10 cellular contexts compared by ENCODE assay signal in the genomic region with DNA sequence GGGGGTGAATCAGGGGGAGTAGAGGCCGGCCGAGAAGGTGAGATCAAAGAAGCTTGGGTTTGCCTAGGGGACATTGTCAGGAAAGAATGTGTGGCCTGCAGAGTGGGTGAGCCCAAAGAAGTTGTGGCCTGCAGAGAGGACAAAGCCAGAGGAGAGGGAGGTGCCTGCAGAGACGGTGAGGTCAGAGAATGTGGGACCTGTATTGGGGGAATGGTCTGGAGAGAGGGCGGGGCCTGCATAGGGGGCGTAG. TPM values are rescaled to one million over a fixed set of nuclear protein-coding genes. Genes with fewer than 3 reads are reported as not detected.
DNase-seq lines count a peak whose midpoint lies in the region; ATAC-seq, FAIRE-seq and TF ChIP-seq lines count a peak whose summit lies in the region.
"Had no signal": no experiment of that assay in that cellular context is flagged by ENCODE, and none has a peak within 500 bp of the region (broad histone marks: within the 10 kb centered on the region; RNA-seq: fewer than 3 reads in every experiment).

No MANE protein-coding gene starts in this region.

- no peak for FAIRE-seq in RCC 7860 (lab: Jason Lieb, UNC)

- H3K79me2 ChIP-seq in DOHH2 (ENCODE audit: control insufficient read depth, low read length) (no peaks in the 10 kb centered on the region), mammary epithelial cell (ENCODE audit: insufficient read depth, low read length) (no peaks in the 10 kb centered on the region)

- peak overlapping the region; percentile 93 for H2AFZ ChIP-seq in mammary epithelial cell (ENCODE audit: low read depth, low read length)

- H4K20me1 ChIP-seq in DOHH2 (ENCODE audit: control insufficient read depth, insufficient read depth, low read depth, low read length): no peaks in the 10 kb centered on the region
- H4K20me1 ChIP-seq in mammary epithelial cell (ENCODE audit: insufficient read depth, low read length): peaks cover 2% of the 10 kb centered on the region

- peak overlapping the region in 1 of 2 donors; percentile 13 for H3K27ac Mint-ChIP-seq in natural killer cell treated with Interleukin-12 subunit alpha and Interleukin-12 subunit beta and Interleukin-15 and Interleukin-18, amount 100 ng/mL, for 72 hours

- H3K9ac ChIP-seq in mammary epithelial cell (ENCODE audit: insufficient read depth, low read length): no peak overlapping the region

- no peaks in the 10 kb centered on the region for H3K9me3 Mint-ChIP-seq in natural killer cell treated with Interleukin-12 subunit alpha and Interleukin-12 subunit beta and Interleukin-15 and Interleukin-18, amount 100 ng/mL, for 72 hours

- WGBS in mammary epithelial cell (ENCODE audit: low coverage, missing lambda C conversion rate): 0% methylated on average over 3 of the region's 5 CpGs

- H3K9me2 ChIP-seq in DOHH2 (replicated peaks; ENCODE audit: control insufficient read depth, low read length): no peaks in the 10 kb centered on the region

- peak overlapping the region; percentile 64 for H3K4me2 ChIP-seq in DOHH2 (ENCODE audit: low read length)
- H3K4me2 ChIP-seq in mammary epithelial cell (ENCODE audit: insufficient read depth, low read depth, low read length): no peak overlapping the region

- DNase-seq in Kasumi-1 (lab: John Stamatoyannopoulos, UW): peak; percentile 72 to 79
- no peak for DNase-seq in mammary epithelial cell
- no peak for DNase-seq in natural killer cell treated with Interleukin-12 subunit alpha and Interleukin-12 subunit beta and Interleukin-15 and Interleukin-18, amount 100 ng/mL, for 72 hours (ENCODE audit: low spot score)
- no peak for DNase-seq in NCI-H2107 treated with DMSO at 0.1 percent for 48 hours (lab: John Stamatoyannopoulos, UW; ENCODE audit: unreplicated experiment)
- no peak for DNase-seq in RCC 7860 (ENCODE audit: low spot score)
- DNase-seq: activated CD4-positive, CD25-positive, alpha-beta regulatory T cell had no signal

- H3K4me3 Mint-ChIP-seq in natural killer cell treated with Interleukin-12 subunit alpha and Interleukin-12 subunit beta and Interleukin-15 and Interleukin-18, amount 100 ng/mL, for 72 hours: peak overlapping the region; percentile 65

- H3K4me1 ChIP-seq in DOHH2 (ENCODE audit: control insufficient read depth, low read length) (peaks cover 47% of the 10 kb centered on the region), mammary epithelial cell (ENCODE audit: insufficient read depth, low read length) (peaks cover 40% of the 10 kb centered on the region)

- intact Hi-C loops in mammary epithelial cell (cut with micrococcal nuclease): loop anchor here (1.0 kb wide), 1 partner anchor 49 kb away; a partner anchor contains a TSS

- BruUV-seq in mammary epithelial cell (replicated peaks; lab: Mats Ljungman, UMichigan): no TSS peak

- no peak for ATAC-seq in natural killer cell treated with Interleukin-12 subunit alpha and Interleukin-12 subunit beta and Interleukin-15 and Interleukin-18, amount 100 ng/mL, for 72 hours
- no peak for ATAC-seq in GM18873 (IDR thresholded peaks at IDR 0.05; ENCODE audit: low FRiP score, unreplicated experiment)
- no peak for ATAC-seq in HG03378 (IDR thresholded peaks at IDR 0.05; ENCODE audit: unreplicated experiment)

- peaks cover 9% of the 10 kb centered on the region for H3F3A ChIP-seq in DOHH2 (ENCODE audit: control insufficient read depth, insufficient read depth)

- H3K4me3 ChIP-seq in DOHH2 (ENCODE audit: low read length) (no peak overlapping the region), mammary epithelial cell (replicated peaks in 1 of 3; ENCODE audit: insufficient read depth in 1 of 3, low read depth in 2 of 3, low read length in 3 of 3) (no peak overlapping the region)
- H3K4me3 ChIP-seq: lung had no signal

- dilution Hi-C loops in mammary epithelial cell (cut with HindIII; ENCODE audit: low sequenced_read_pairs): no loop called here

- H3K36me3 ChIP-seq in DOHH2 (ENCODE audit: control insufficient read depth, low read length): no peaks in the 10 kb centered on the region
- no peaks in the 10 kb centered on the region for H3K36me3 ChIP-seq in mammary epithelial cell (ENCODE audit: insufficient read depth, low read length)

- peaks cover 13 to 29% of the 10 kb centered on the region in 2 donors for H3K4me1 Mint-ChIP-seq in natural killer cell treated with Interleukin-12 subunit alpha and Interleukin-12 subunit beta and Interleukin-15 and Interleukin-18, amount 100 ng/mL, for 72 hours (ENCODE audit: low read depth in 2 of 2)

- H3K27me3 Mint-ChIP-seq in natural killer cell treated with Interleukin-12 subunit alpha and Interleukin-12 subunit beta and Interleukin-15 and Interleukin-18, amount 100 ng/mL, for 72 hours: peaks cover 12% of the 10 kb centered on the region in 2 donors

- H3K9me3 ChIP-seq in DOHH2 (ENCODE audit: control insufficient read depth, insufficient read depth, low read length) (no peaks in the 10 kb centered on the region; the same call in 1 of the 2 replicates), mammary epithelial cell (replicated peaks; ENCODE audit: insufficient read depth, low read length) (no peaks in the 10 kb centered on the region)

- in situ Hi-C loops in mammary epithelial cell (cut with MboI; ENCODE audit: low sequenced_read_pairs in 2 of 2): no loop called here

- CTCF ChIA-PET in mammary epithelial cell (lab: Charles Lee; ENCODE audit: low non-redundant PET): interaction anchor here (0.6 kb wide), 1 partner anchor 1779 kb away, joined by 3 read pairs; no protein-coding TSS in a partner anchor

- H3K27me3 ChIP-seq in DOHH2 (ENCODE audit: control insufficient read depth, low read length): peaks cover 20% of the 10 kb centered on the region
- H3K27me3 ChIP-seq in mammary epithelial cell (ENCODE audit: insufficient read depth, low read length): peaks cover 17% of the 10 kb centered on the region

- H3K36me3 Mint-ChIP-seq in natural killer cell treated with Interleukin-12 subunit alpha and Interleukin-12 subunit beta and Interleukin-15 and Interleukin-18, amount 100 ng/mL, for 72 hours: peaks cover 7% of the 10 kb centered on the region

- TF ChIP-seq CTCF in DOHH2 (IDR thresholded peaks at IDR 0.05; ENCODE audit: low read depth, low read length, poor library complexity, severe bottlenecking) (no peak), mammary epithelial cell (conservative IDR thresholded peaks at IDR 0.05 in 1 of 2, IDR thresholded peaks at IDR 0.05 in 1 of 2; ENCODE audit: extremely low read depth in 1 of 2, insufficient read depth in 1 of 2, low read depth in 1 of 2, low read length in 2 of 2) (no peak)

- H3K27ac ChIP-seq in DOHH2 (ENCODE audit: low read depth, low read length) (no peak overlapping the region), mammary epithelial cell (ENCODE audit: insufficient read depth, low read depth, low read length) (no peak overlapping the region)

RNA-seq across cellular contexts. Expression of a gene that starts 3.0 kb away (rescaled TPM):
- under 1 TPM; under 0.01 to 0.12 TPM for total RNA-seq in mammary epithelial cell
- 0.01 TPM for polyA plus RNA-seq in mammary epithelial cell
- polyA minus RNA-seq in mammary epithelial cell: not detected
- total RNA-seq in natural killer cell treated with Interleukin-12 subunit alpha and Interleukin-12 subunit beta and Interleukin-15 and Interleukin-18, amount 100 ng/mL, for 72 hours: not detected

RNA-seq across cellular contexts. Expression of a gene that starts 17.1 kb away (rescaled TPM):
- 10 to 100 TPM in 1 of 2 donors, 1 to 10 TPM in 1; 8.5 to 14.2 TPM for total RNA-seq in mammary epithelial cell
- polyA plus RNA-seq in mammary epithelial cell: 6.5 TPM
- 11.8 TPM for polyA minus RNA-seq in mammary epithelial cell
- total RNA-seq in natural killer cell treated with Interleukin-12 subunit alpha and Interleukin-12 subunit beta and Interleukin-15 and Interleukin-18, amount 100 ng/mL, for 72 hours: not detected

RNA-seq across cellular contexts. Expression of a gene that starts 32.5 kb away (rescaled TPM):
- total RNA-seq in mammary epithelial cell: 10 to 100 TPM; 11.3 to 33.3 TPM
- 10.7 TPM for polyA plus RNA-seq in mammary epithelial cell
- polyA minus RNA-seq in mammary epithelial cell: 4.9 TPM
- 10 to 100 TPM; 45.2 to 47.1 TPM for total RNA-seq in natural killer cell treated with Interleukin-12 subunit alpha and Interleukin-12 subunit beta and Interleukin-15 and Interleukin-18, amount 100 ng/mL, for 72 hours

RNA-seq across cellular contexts. Expression of a gene that starts 41.2 kb away (rescaled TPM):
- 10 to 100 TPM; 15.2 to 17.5 TPM for total RNA-seq in mammary epithelial cell
- polyA plus RNA-seq in mammary epithelial cell: 6.8 TPM
- polyA minus RNA-seq in mammary epithelial cell: 26.1 TPM
- total RNA-seq in natural killer cell treated with Interleukin-12 subunit alpha and Interleukin-12 subunit beta and Interleukin-15 and Interleukin-18, amount 100 ng/mL, for 72 hours: 10 to 100 TPM in 1 of 2 donors, 1 to 10 TPM in 1; 7.8 to 11.5 TPM

RNA-seq across cellular contexts. Expression of a gene that starts 43.4 kb away (rescaled TPM):
- total RNA-seq in mammary epithelial cell: 1 to 10 TPM; 1.2 to 1.4 TPM
- 0.23 TPM for polyA plus RNA-seq in mammary epithelial cell
- not detected for polyA minus RNA-seq in mammary epithelial cell
- 1 to 10 TPM; 4.7 to 5.6 TPM for total RNA-seq in natural killer cell treated with Interleukin-12 subunit alpha and Interleukin-12 subunit beta and Interleukin-15 and Interleukin-18, amount 100 ng/mL, for 72 hours

Comparison
In these comparisons a context has a peak if more than half of its experiments do, and no peak if none do; other contexts are left out.
1. DNase-seq: peak in Kasumi-1 (2 of 2); none in mammary epithelial cell (single experiment), natural killer cell treated with Interleukin-12 subunit alpha and Interleukin-12 subunit beta and Interleukin-15 and Interleukin-18, amount 100 ng/mL, for 72 hours (single experiment), NCI-H2107 treated with DMSO at 0.1 percent for 48 hours (single experiment) and RCC 7860 (single experiment).
2. RNA of a gene that starts 17.1 kb away (total RNA-seq): 8.5 to 14.2 TPM in mammary epithelial cell; not detected in natural killer cell treated with Interleukin-12 subunit alpha and Interleukin-12 subunit beta and Interleukin-15 and Interleukin-18, amount 100 ng/mL, for 72 hours; every median in the first group is over 4 times any median in the second.